Comparison of ENCODE assay signal across 1 cellular context in the genomic region with DNA sequence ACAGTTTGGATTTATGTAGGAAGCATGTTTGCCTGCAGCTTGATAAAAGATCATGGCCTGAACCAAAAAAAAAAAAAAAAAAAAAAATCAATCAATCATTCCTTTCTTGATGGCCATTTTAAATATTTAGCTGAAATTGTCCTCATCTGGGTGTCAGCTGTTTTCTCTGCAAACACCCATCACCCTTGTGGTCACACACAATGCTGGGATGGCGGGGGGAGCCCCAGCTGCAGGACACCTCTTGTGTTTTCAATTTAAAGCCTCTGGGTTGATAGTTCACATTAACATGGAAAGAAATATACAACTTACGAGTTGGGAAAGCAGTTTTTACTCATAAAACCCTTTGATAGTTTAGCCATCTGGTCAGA.
TF ChIP-seq lines count a peak whose summit lies in the region.

No MANE protein-coding gene starts in this region.

TF ChIP-seq in GM23338, 12 proteins besides CTCF, POLR2A, EP300 and RAD21 (continued from another document):
- no peak for TF ChIP-seq ZNF462 (CRISPR knock-in tag; IDR thresholded peaks at IDR 0.05)
- no peak for TF ChIP-seq ETS1 (IDR thresholded peaks at IDR 0.05)
- TF ChIP-seq ZNF331 (CRISPR knock-in tag; IDR thresholded peaks at IDR 0.05; ENCODE audit: low read depth) = no peak
- TF ChIP-seq EZH2phosphoT487 (IDR thresholded peaks at IDR 0.05; ENCODE audit: unreplicated experiment) = no peak
- no peak for TF ChIP-seq ZNF114 (CRISPR knock-in tag; IDR thresholded peaks at IDR 0.05)
- TF ChIP-seq STAT1 (IDR thresholded peaks at IDR 0.05; ENCODE audit: unreplicated experiment) = no peak
- TF ChIP-seq CREB1 (CRISPR knock-in tag; IDR thresholded peaks at IDR 0.05; ENCODE audit: low read depth) = no peak
- no peak for TF ChIP-seq EZH2 (IDR thresholded peaks at IDR 0.05; ENCODE audit: low read depth, unreplicated experiment)
- TF ChIP-seq JUNB (IDR thresholded peaks at IDR 0.05; ENCODE audit: unreplicated experiment) = no peak
- TF ChIP-seq NANOG (IDR thresholded peaks at IDR 0.05; ENCODE audit: borderline replicate concordance) = no peak
- TF ChIP-seq POLR2AphosphoS5 (IDR thresholded peaks at IDR 0.05; ENCODE audit: low read depth) = no peak
